8 cellular contexts compared by ENCODE assay signal in genomic region chr1:17437260-17438175, GRCh38. TPM values are rescaled to one million over a fixed set of nuclear protein-coding genes. Genes with fewer than 3 reads are reported as not detected.
A peak's percentile ranks its signal among the peaks of the same experiment; 100 is the strongest.
DNase-seq lines count a peak whose midpoint lies in the region; ATAC-seq, FAIRE-seq and TF ChIP-seq lines count a peak whose summit lies in the region.

No MANE protein-coding gene starts in this region.

- H3K36me3 ChIP-seq in KMS-11 (ENCODE audit: insufficient read depth) (no peaks in the 10 kb centered on the region; the same call in 1 of the 2 replicates), HepG2 (replicated peaks in 1 of 2; ENCODE audit: control insufficient read depth in 1 of 2, insufficient read depth in 2 of 2, low read length in 2 of 2) (peaks cover 6 to 35% of the 10 kb centered on the region in 2 experiments; a peak in 4 of 5 replicates)

- peak overlapping the region; percentile 97 for H3K4me2 ChIP-seq in KMS-11
- H3K4me2 ChIP-seq in HepG2 (ENCODE audit: low read depth, low read length) = peak overlapping the region; percentile 75

- intact Hi-C loops in HepG2 (cut with micrococcal nuclease; ENCODE audit: unreplicated experiment) = no loop called here

- no TSS peak for BruUV-seq in HepG2 (replicated peaks; lab: Mats Ljungman, UMichigan)

- peak overlapping the region; percentile 96; the same call in 1 of the 2 replicates for H3K9ac ChIP-seq in KMS-11
- H3K9ac ChIP-seq in HepG2 (ENCODE audit: insufficient read depth, low read depth, low read length) = peak overlapping the region; percentile 83

- CTCF ChIA-PET in HepG2 (lab: Yijun Ruan, JAX; ENCODE audit: low intra/inter-chr PET ratio, low total read pairs) = no interaction called here

- peak; percentile 22 for ATAC-seq in GM21360 (IDR thresholded peaks at IDR 0.05; ENCODE audit: unreplicated experiment)
- ATAC-seq in HepG2 = no peak; the same call in 2 of the 3 replicates

- 87% methylated on average over 7 of the region's 103 CpGs for WGBS in HepG2 (ENCODE audit: low lambda C conversion rate)

- TF ChIP-seq RAD21 in HepG2 (CRISPR knock-in tag; IDR thresholded peaks at IDR 0.05) = no peak

- TF ChIP-seq CTCF in KMS-11 (conservative IDR thresholded peaks at IDR 0.05; ENCODE audit: low read depth, low read length) (no peak), choroid plexus epithelial cell (conservative IDR thresholded peaks at IDR 0.05; ENCODE audit: low read depth, low read length) (no peak), HepG2 (CRISPR knock-in tag; IDR thresholded peaks at IDR 0.05) (no peak)

- H3K4me3 ChIP-seq in KMS-11 (IDR thresholded peaks at IDR 0.05; ENCODE audit: insufficient read depth, low read depth, low read length) (peak overlapping the region; percentile 34), choroid plexus epithelial cell (ENCODE audit: low read depth, low read length) (peak overlapping the region; percentile 76), HepG2 (replicated peaks in 1 of 3; ENCODE audit: insufficient read depth in 1 of 3, low read depth in 2 of 3, low read length in 3 of 3) (peak overlapping the region; percentile 78 to 99 (median 80); a peak in 5 of 6 replicates)

- H3K79me2 ChIP-seq in KMS-11 (ENCODE audit: insufficient read depth, low read depth) (peaks cover 60% of the 10 kb centered on the region), HepG2 (ENCODE audit: insufficient read depth, low read length) (peaks cover 36% of the 10 kb centered on the region)

- DNase-seq in COLO668 (lab: John Stamatoyannopoulos, UW; ENCODE audit: unreplicated experiment) (peak; percentile 92), choroid plexus epithelial cell (ENCODE audit: low read depth) (peak; percentile 46), HepG2 (ENCODE audit: low spot score) (no peak), DMS114 treated with DMSO at 0.1 percent for 48 hours (lab: John Stamatoyannopoulos, UW; ENCODE audit: unreplicated experiment) (no peak)
- peak; percentile 38 to 54 for DNase-seq in activated CD4-positive, alpha-beta T cell treated with anti-CD3 and anti-CD28 coated beads for 24 hours (ENCODE audit: low read depth in 2 of 2)
- peak; percentile 45 to 48 for DNase-seq in stimulated activated CD4-positive, alpha-beta T cell treated with anti-CD3 and anti-CD28 coated beads, Interleukin-4, amount 100 ng/mL, for 48 hours (ENCODE audit: low read depth in 2 of 2)

- H3K9me3 ChIP-seq in HepG2 (ENCODE audit: low read length) = no peaks in the 10 kb centered on the region

- peaks cover 14% of the 10 kb centered on the region; the same call in 1 of the 2 replicates for H4K20me1 ChIP-seq in KMS-11 (ENCODE audit: insufficient read depth)
- H4K20me1 ChIP-seq in HepG2 (ENCODE audit: insufficient read depth, low read length) = peaks cover 24% of the 10 kb centered on the region

- H3K27ac ChIP-seq in KMS-11 = peak overlapping the region; percentile 86
- peak overlapping the region; percentile 79 for H3K27ac ChIP-seq in HepG2 (ENCODE audit: extremely low read length, insufficient read depth, low read length)

- 0 out of 2 replicates have a peak overlapping the region, but pooled peaks have one; percentile 14 for H2AFZ ChIP-seq in KMS-11 (ENCODE audit: low read depth)
- no peak overlapping the region for H2AFZ ChIP-seq in HepG2 (ENCODE audit: low read length)

- H3K4me1 ChIP-seq in KMS-11 (ENCODE audit: low read depth, poor library complexity, severe bottlenecking) (peaks cover 49% of the 10 kb centered on the region), HepG2 (ENCODE audit: insufficient read depth, low read length) (peaks cover 40% of the 10 kb centered on the region)

- POLR2A ChIA-PET in HepG2 (lab: Yijun Ruan, JAX) = no interaction called here

- no peak for FAIRE-seq in HepG2 (lab: Jason Lieb, UNC)

- TF ChIP-seq POLR2A in HepG2 (IDR thresholded peaks at IDR 0.05; ENCODE audit: insufficient read depth in 1 of 2, low read depth in 2 of 2, low read length in 2 of 2) = no peak

- H3K27me3 ChIP-seq in KMS-11 (ENCODE audit: insufficient read depth, low read depth) = peaks cover 13% of the 10 kb centered on the region; the same call in 1 of the 2 replicates
- peaks cover 0 to 21% of the 10 kb centered on the region in 2 experiments; a peak in 3 of 5 replicates for H3K27me3 ChIP-seq in HepG2 (ENCODE audit: control insufficient read depth in 1 of 2, insufficient read depth in 2 of 2, low read length in 2 of 2)

- in situ Hi-C loops in HepG2 (cut with HindIII; ENCODE audit: extremely low pct_ligation_motif_present, low pct_unique_long_range_greater_than_20kb) = no loop called here

- TF ChIP-seq EP300 in HepG2 (IDR thresholded peaks at IDR 0.05; ENCODE audit: low read depth in 2 of 2, low read length in 2 of 2) (no peak), HepG2 (CRISPR knock-in tag; IDR thresholded peaks at IDR 0.05; ENCODE audit: borderline replicate concordance) (no peak)

TF ChIP-seq in HepG2, 621 proteins besides CTCF, POLR2A, EP300 and RAD21 (continues in another document):
- 0 out of 2 replicates have a peak, but pooled peaks have one; percentile 12 for TF ChIP-seq YEATS4 (CRISPR knock-in tag; IDR thresholded peaks at IDR 0.05; ENCODE audit: borderline replicate concordance)
- TF ChIP-seq, protein P1, sequence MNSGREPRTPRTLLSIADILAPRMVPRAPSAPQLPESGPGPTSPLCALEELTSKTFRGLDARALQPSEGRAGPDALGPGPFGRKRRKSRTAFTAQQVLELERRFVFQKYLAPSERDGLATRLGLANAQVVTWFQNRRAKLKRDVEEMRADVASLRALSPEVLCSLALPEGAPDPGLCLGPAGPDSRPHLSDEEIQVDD (CRISPR knock-in tag; IDR thresholded peaks at IDR 0.05; ENCODE audit: borderline replicate concordance) = no peak
- TF ChIP-seq, protein P2, sequence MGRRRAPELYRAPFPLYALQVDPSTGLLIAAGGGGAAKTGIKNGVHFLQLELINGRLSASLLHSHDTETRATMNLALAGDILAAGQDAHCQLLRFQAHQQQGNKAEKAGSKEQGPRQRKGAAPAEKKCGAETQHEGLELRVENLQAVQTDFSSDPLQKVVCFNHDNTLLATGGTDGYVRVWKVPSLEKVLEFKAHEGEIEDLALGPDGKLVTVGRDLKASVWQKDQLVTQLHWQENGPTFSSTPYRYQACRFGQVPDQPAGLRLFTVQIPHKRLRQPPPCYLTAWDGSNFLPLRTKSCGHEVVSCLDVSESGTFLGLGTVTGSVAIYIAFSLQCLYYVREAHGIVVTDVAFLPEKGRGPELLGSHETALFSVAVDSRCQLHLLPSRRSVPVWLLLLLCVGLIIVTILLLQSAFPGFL (CRISPR knock-in tag; IDR thresholded peaks at IDR 0.05) = no peak
- TF ChIP-seq ZNF839 (CRISPR knock-in tag; IDR thresholded peaks at IDR 0.05; ENCODE audit: borderline replicate concordance) = no peak
- TF ChIP-seq ATF3 (CRISPR knock-in tag; IDR thresholded peaks at IDR 0.05) = no peak
- TF ChIP-seq ZSCAN21 (CRISPR knock-in tag; IDR thresholded peaks at IDR 0.05; ENCODE audit: borderline replicate concordance) = no peak
- no peak for TF ChIP-seq MLXIP (CRISPR knock-in tag; IDR thresholded peaks at IDR 0.05; ENCODE audit: borderline replicate concordance)
- TF ChIP-seq SNRNP70 (IDR thresholded peaks at IDR 0.05; ENCODE audit: low read depth, low read length) = no peak

RNA-seq across cellular contexts. Expression of gene RCC2, which starts 2.0 kb away (rescaled TPM):
- total RNA-seq in HepG2 (2016; rRNA removed; fragmentation: Illumina TruSeq; extraction: Trizol) = 55.8 and 58.3 TPM in 2 replicates
- total RNA-seq in HepG2 (2016; cell fraction: cytosol; rRNA removed; fragmentation: Illumina TruSeq; extraction: Trizol; ENCODE audit: low read depth) = 4.8 TPM in 2 replicates
- 47.1 and 59.6 TPM in 2 replicates for total RNA-seq in HepG2 (2016; cell fraction: insoluble cytoplasmic fraction; rRNA removed; fragmentation: Illumina TruSeq; extraction: Trizol)
- 18.1 and 20.4 TPM in 2 replicates for total RNA-seq in HepG2 (2016; cell fraction: membrane; rRNA removed; fragmentation: Illumina TruSeq; extraction: Trizol)
- total RNA-seq in HepG2 (2016; cell fraction: nucleus; rRNA removed; fragmentation: Illumina TruSeq; extraction: Trizol) = 27.9 and 29.9 TPM in 2 replicates
- 20.5 TPM in 2 replicates for polyA plus RNA-seq in HepG2 (2011; rRNA removed)
- 18.5 and 19.0 TPM in 2 replicates for polyA plus RNA-seq in HepG2 (2011; cell fraction: cytosol; rRNA removed)
- polyA plus RNA-seq in HepG2 (2011; cell fraction: nucleus; rRNA removed) = 42.4 and 51.1 TPM in 2 replicates
- polyA plus RNA-seq in HepG2 (2012) = 21.1 and 23.9 TPM in 2 replicates
- 2.8 and 3.2 TPM in 2 replicates for polyA plus RNA-seq in HepG2 (2016; cell fraction: cytosol; fragmentation: Illumina TruSeq; extraction: Trizol; ENCODE audit: low read depth)
- 46.1 and 61.1 TPM in 2 replicates for polyA plus RNA-seq in HepG2 (2016; cell fraction: insoluble cytoplasmic fraction; fragmentation: Illumina TruSeq; extraction: Trizol; ENCODE audit: low read depth)
- polyA plus RNA-seq in HepG2 (2016; cell fraction: membrane; fragmentation: Illumina TruSeq; extraction: Trizol; ENCODE audit: low read depth) = 11.0 and 11.8 TPM in 2 replicates
- polyA plus RNA-seq in HepG2 (2016; cell fraction: nucleus; fragmentation: Illumina TruSeq; extraction: Trizol; ENCODE audit: insufficient read depth, low read depth) = 53.8 and 58.4 TPM in 2 replicates
- polyA minus RNA-seq in HepG2 (2011; rRNA and poly(A)+ RNA removed; ENCODE audit: low replicate concordance) = 87.9 and 245 TPM in 2 replicates
- polyA minus RNA-seq in HepG2 (2011; cell fraction: cytosol; rRNA and poly(A)+ RNA removed) = 23.5 and 33.8 TPM in 2 replicates
- polyA minus RNA-seq in HepG2 (2011; cell fraction: nucleus; rRNA and poly(A)+ RNA removed) = 10.8 and 12.2 TPM in 2 replicates

Comparison
In these comparisons a context has a peak if more than half of its experiments do, and no peak if none do; other contexts are left out.
1. DNase-seq: peak in COLO668 (single experiment), activated CD4-positive, alpha-beta T cell treated with anti-CD3 and anti-CD28 coated beads for 24 hours (2 of 2), choroid plexus epithelial cell (single experiment) and stimulated activated CD4-positive, alpha-beta T cell treated with anti-CD3 and anti-CD28 coated beads, Interleukin-4, amount 100 ng/mL, for 48 hours (2 of 2); none in HepG2 (single experiment) and DMS114 treated with DMSO at 0.1 percent for 48 hours (single experiment).
2. Peak in every context shown above with its lines, with median percentiles within 50 percentile points of each other: H3K4me3 ChIP-seq.